In the genomic region with DNA sequence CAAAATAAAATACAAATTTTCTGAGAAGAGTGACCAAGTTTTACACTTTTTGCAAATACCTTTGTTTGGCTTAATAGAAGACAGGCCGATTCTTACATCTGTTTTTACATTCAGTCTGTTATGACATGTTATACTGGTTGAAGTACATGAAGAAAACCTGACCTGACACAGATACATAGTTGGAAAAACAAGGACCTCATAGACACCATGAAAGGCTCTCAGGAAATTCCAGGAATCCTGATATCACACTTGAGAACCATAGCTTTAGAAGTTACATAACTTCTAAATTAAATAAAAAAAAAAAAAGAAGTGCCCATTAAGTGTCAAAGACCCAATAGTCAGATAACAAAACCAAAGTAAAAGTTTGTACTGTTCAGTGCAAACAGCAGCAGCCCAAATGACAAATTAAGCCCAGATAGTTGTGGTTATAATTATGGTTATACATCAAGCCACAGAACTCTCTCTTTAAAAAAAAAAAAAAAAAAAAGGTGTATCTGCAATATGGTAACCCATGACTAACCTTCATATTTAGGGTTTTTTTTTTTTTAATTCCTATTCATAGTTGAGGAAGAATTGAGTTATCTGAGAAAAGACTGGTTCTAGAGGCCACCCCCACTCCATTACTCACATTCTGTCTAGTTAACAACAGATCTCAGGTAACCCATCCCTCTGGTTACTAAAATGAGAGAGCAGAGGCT, we compare ENCODE assay signal across 10 cellular contexts. TPM values are rescaled to one million over a fixed set of nuclear protein-coding genes. Genes with fewer than 3 reads are reported as not detected.
DNase-seq lines count a peak whose midpoint lies in the region; ATAC-seq and TF ChIP-seq lines count a peak whose summit lies in the region.
"Had no signal": no experiment of that assay in that cellular context is flagged by ENCODE, and none has a peak within 500 bp of the region (broad histone marks: within the 10 kb centered on the region; RNA-seq: fewer than 3 reads in every experiment).

No MANE protein-coding gene starts in this region.

- H3K4me3 ChIP-seq in GM23248: no peak overlapping the region
- H3K4me3 ChIP-seq in KMS-11 (IDR thresholded peaks at IDR 0.05; ENCODE audit: insufficient read depth, low read depth, low read length): no peak overlapping the region
- no peak overlapping the region for H3K4me3 ChIP-seq in left lung
- no peak overlapping the region for H3K4me3 ChIP-seq in left ventricle myocardium inferior
- H3K4me3 ChIP-seq: upper lobe of left lung had no signal

- H3F3A ChIP-seq in GM23248 (ENCODE audit: insufficient read depth): peaks cover 5% of the 10 kb centered on the region; the same call in 1 of the 2 replicates

- TF ChIP-seq CTCF in KMS-11 (conservative IDR thresholded peaks at IDR 0.05; ENCODE audit: low read depth, low read length) (no peak), left lung (IDR thresholded peaks at IDR 0.05) (no peak), left ventricle myocardium inferior (IDR thresholded peaks at IDR 0.05; ENCODE audit: borderline replicate concordance) (no peak)

- DNase-seq in NOMO-1 treated with DMSO at 0.1 percent for 48 hours (lab: John Stamatoyannopoulos, UW; ENCODE audit: unreplicated experiment) (peak; percentile 12), NOMO-1 treated with dmso at 0.1 percent for 144 hours (lab: John Stamatoyannopoulos, UW; ENCODE audit: unreplicated experiment) (no peak), GM23248 (peak; percentile 13), left lung (no peak), left ventricle myocardium inferior (no peak), NCI-H1436 (lab: John Stamatoyannopoulos, UW) (no peak), retina (no peak)
- DNase-seq: 8988T, upper lobe of left lung had no signal

- H3K27me3 ChIP-seq in GM23248 (replicated peaks; ENCODE audit: insufficient read depth) (no peaks in the 10 kb centered on the region), KMS-11 (ENCODE audit: insufficient read depth, low read depth) (no peaks in the 10 kb centered on the region), left lung (no peaks in the 10 kb centered on the region), left ventricle myocardium inferior (ENCODE audit: low read depth) (no peaks in the 10 kb centered on the region)
- H3K27me3 ChIP-seq: upper lobe of left lung had no signal

- H3K9me2 ChIP-seq in GM23248 (ENCODE audit: insufficient read depth): no peaks in the 10 kb centered on the region

- H3K4me2 ChIP-seq in GM23248 (ENCODE audit: unreplicated experiment): no peak overlapping the region
- H3K4me2 ChIP-seq in KMS-11: peak overlapping the region; percentile 73

- WGBS in GM23248 (ENCODE audit: low coverage in 1 of 2, low lambda C conversion rate in 2 of 2, missing lambda C conversion rate in 2 of 2), 2 experiments: 56 to 59% methylated on average over 1 of the region's 1 CpG

- H3K27ac ChIP-seq in GM23248: no peak overlapping the region
- H3K27ac ChIP-seq in KMS-11: peak overlapping the region; percentile 35; the same call in 1 of the 2 replicates
- H3K27ac ChIP-seq in left lung: no peak overlapping the region
- H3K27ac ChIP-seq in left ventricle myocardium inferior (replicated peaks): no peak overlapping the region

- intact Hi-C loops in left lung (cut with DNase I): no loop called here
- intact Hi-C loops in left ventricle myocardium inferior (cut with micrococcal nuclease): no loop called here

- H2AFZ ChIP-seq in GM23248: no peak overlapping the region
- H2AFZ ChIP-seq in KMS-11 (ENCODE audit: low read depth): no peak overlapping the region

- H3K36me3 ChIP-seq in GM23248 (ENCODE audit: low read depth) (no peaks in the 10 kb centered on the region; the same call in 1 of the 2 replicates), KMS-11 (ENCODE audit: insufficient read depth) (no peaks in the 10 kb centered on the region), left lung (no peaks in the 10 kb centered on the region), left ventricle myocardium inferior (no peaks in the 10 kb centered on the region)
- H3K36me3 ChIP-seq: upper lobe of left lung had no signal

- H3K79me2 ChIP-seq in GM23248 (ENCODE audit: insufficient read depth) (peaks cover 100% of the 10 kb centered on the region), KMS-11 (ENCODE audit: insufficient read depth, low read depth) (peaks cover 75% of the 10 kb centered on the region)

- in situ Hi-C loops in GM23248 (cut with MboI): no loop called here

- peaks cover 35% of the 10 kb centered on the region for H4K20me1 ChIP-seq in GM23248 (ENCODE audit: insufficient read depth)
- peaks cover 40% of the 10 kb centered on the region for H4K20me1 ChIP-seq in KMS-11 (ENCODE audit: insufficient read depth)

- H3K9me3 ChIP-seq in GM23248 (ENCODE audit: low read depth) (no peaks in the 10 kb centered on the region), left lung (no peaks in the 10 kb centered on the region), left ventricle myocardium inferior (replicated peaks) (no peaks in the 10 kb centered on the region)
- H3K9me3 ChIP-seq: upper lobe of left lung had no signal

- ATAC-seq in left lung: peak; percentile 68

- no peak overlapping the region for H3K9ac ChIP-seq in GM23248
- H3K9ac ChIP-seq in KMS-11: no peak overlapping the region

- H3K4me1 ChIP-seq in GM23248 (ENCODE audit: insufficient read depth) (peaks cover 12% of the 10 kb centered on the region), KMS-11 (ENCODE audit: low read depth, poor library complexity, severe bottlenecking) (peaks cover 84% of the 10 kb centered on the region), left lung (peaks cover 9 to 47% of the 10 kb centered on the region in 2 donors), left ventricle myocardium inferior (peaks cover 62% of the 10 kb centered on the region)

RNA-seq across cellular contexts. Expression of a gene that starts 19.8 kb away (rescaled TPM):
- 18.2 and 19.2 TPM in 2 replicates for total RNA-seq in GM23248 (2014; rRNA removed; shearing (Covaris generic))
- 8.3 and 11.1 TPM in 2 replicates for polyA plus RNA-seq in GM23248 (2016; fragmentation: Nextera tagmentation; extraction: Ambion mirVana)
- total RNA-seq in left lung: 10 to 100 TPM; 29.0 to 39.5 TPM
- total RNA-seq in left ventricle myocardium inferior: 20.6 TPM

Comparison
In these comparisons a context has a peak if more than half of its experiments do, and no peak if none do; other contexts are left out.
1. DNase-seq: peak in NOMO-1 treated with DMSO at 0.1 percent for 48 hours (single experiment) and GM23248 (single experiment); none in NOMO-1 treated with dmso at 0.1 percent for 144 hours (single experiment), left lung (0 of 2), left ventricle myocardium inferior (single experiment), NCI-H1436 (single experiment) and retina (single experiment).